Comparison of ENCODE assay signal across 8 cellular contexts in genomic region chr14:75333523-75334190, GRCh38. TPM values are rescaled to one million over a fixed set of nuclear protein-coding genes. Genes with fewer than 3 reads are reported as not detected.
DNase-seq lines count a peak whose midpoint lies in the region; FAIRE-seq and TF ChIP-seq lines count a peak whose summit lies in the region.

No MANE protein-coding gene starts in this region.

- peaks cover 6% of the 10 kb centered on the region for H3K4me1 ChIP-seq in OCI-LY7 (ENCODE audit: insufficient read depth, low read length, poor library complexity, severe bottlenecking)
- H3K4me1 ChIP-seq in effector memory CD4-positive, alpha-beta T cell (ENCODE audit: control insufficient read depth, insufficient read depth, low read length, poor library complexity, severe bottlenecking), result peaks cover 11% of the 10 kb centered on the region
- peaks cover 3% of the 10 kb centered on the region for H3K4me1 ChIP-seq in rectal smooth muscle tissue (ENCODE audit: control insufficient read depth, insufficient read depth, low read length)

- H3K27ac Mint-ChIP-seq in HFFc6, result no peak overlapping the region

- CTCF ChIA-PET in OCI-LY7 (lab: Charles Lee; ENCODE audit: unreplicated experiment), result interaction anchor here (0.6 kb wide), 1 partner anchor 208 kb away, joined by 3 read pairs; no protein-coding TSS in a partner anchor

- H4K20me1 ChIP-seq in OCI-LY7 (ENCODE audit: insufficient read depth, low read length), result no peaks in the 10 kb centered on the region

- no TSS peak for BruUV-seq in OCI-LY7 (replicated peaks; lab: Mats Ljungman, UMichigan)

- H3K4me2 ChIP-seq in OCI-LY7 (ENCODE audit: low read length), result peak overlapping the region; percentile 3; the same call in 1 of the 2 replicates

- H3K36me3 Mint-ChIP-seq in HFFc6 (ENCODE audit: low read depth), result no peaks in the 10 kb centered on the region

- H3K9me3 ChIP-seq in OCI-LY7 (ENCODE audit: low read length), result no peaks in the 10 kb centered on the region
- H3K9me3 ChIP-seq in effector memory CD4-positive, alpha-beta T cell (ENCODE audit: control insufficient read depth, low read length), result no peaks in the 10 kb centered on the region

- H3K4me3 ChIP-seq in OCI-LY7 (ENCODE audit: low read depth, low read length, poor library complexity, severe bottlenecking) (no peak overlapping the region), rectal smooth muscle tissue (ENCODE audit: low read length) (peak overlapping the region; percentile 52)
- H3K4me3 ChIP-seq in effector memory CD4-positive, alpha-beta T cell (ENCODE audit: insufficient read depth, low read depth, low read length, poor library complexity, severe bottlenecking), result peak overlapping the region; percentile 50

- no peak overlapping the region for H3K27ac ChIP-seq in OCI-LY7 (ENCODE audit: low read depth, low read length, poor library complexity, severe bottlenecking)
- peak overlapping the region; percentile 53 for H3K27ac ChIP-seq in effector memory CD4-positive, alpha-beta T cell (ENCODE audit: insufficient read depth, low read length, poor library complexity, severe bottlenecking)
- peak overlapping the region; percentile 40 for H3K27ac ChIP-seq in rectal smooth muscle tissue (ENCODE audit: low read depth, low read length)

- DNase-seq in GF-D8 (lab: John Stamatoyannopoulos, UW) (peak; percentile 14), OCI-LY7 (ENCODE audit: low spot score) (no peak), HFFc6 (no peak), UCSD-AML1 (lab: John Stamatoyannopoulos, UW; ENCODE audit: unreplicated experiment) (no peak), GM19239 (ENCODE audit: insufficient read length, low spot score) (no peak), SIG-M5 (lab: John Stamatoyannopoulos, UW) (no peak)
- DNase-seq in effector memory CD4-positive, alpha-beta T cell, result no peak

- intact Hi-C loops in OCI-LY7 (cut with micrococcal nuclease; ENCODE audit: unreplicated experiment), result no loop called here

- no peaks in the 10 kb centered on the region for H3K79me2 ChIP-seq in OCI-LY7 (ENCODE audit: insufficient read depth, low read depth, low read length)

- H3K36me3 ChIP-seq in OCI-LY7 (ENCODE audit: insufficient read depth, low read length) (no peaks in the 10 kb centered on the region), rectal smooth muscle tissue (ENCODE audit: control insufficient read depth, insufficient read depth, low read length) (no peaks in the 10 kb centered on the region)
- H3K36me3 ChIP-seq in effector memory CD4-positive, alpha-beta T cell (ENCODE audit: control insufficient read depth, insufficient read depth, low read length), result no peaks in the 10 kb centered on the region

- POLR2A ChIA-PET in OCI-LY7 (lab: Charles Lee), result interaction anchor here (0.6 to 0.8 kb wide), 5 partner anchors 12 to 393 kb away, joined by 3 to 4 read pairs (median 3); no protein-coding TSS in a partner anchor

- no peaks in the 10 kb centered on the region for H3K9me2 ChIP-seq in OCI-LY7 (ENCODE audit: insufficient read depth, low read length)

- no peak overlapping the region for H3K9ac ChIP-seq in rectal smooth muscle tissue (ENCODE audit: low read length)

- peaks cover 10% of the 10 kb centered on the region for H3K4me1 Mint-ChIP-seq in HFFc6 (ENCODE audit: low read depth)

- H3K27me3 Mint-ChIP-seq in HFFc6 (ENCODE audit: insufficient read depth), result peaks cover 26% of the 10 kb centered on the region

- peak overlapping the region; percentile 31; the same call in 1 of the 2 replicates for H2AFZ ChIP-seq in OCI-LY7 (ENCODE audit: low read length)

- no peak overlapping the region for H3K4me3 Mint-ChIP-seq in HFFc6

- no peak for FAIRE-seq in GM19239 (lab: Jason Lieb, UNC)

- H3K27me3 ChIP-seq in effector memory CD4-positive, alpha-beta T cell (replicated peaks; ENCODE audit: control insufficient read depth, insufficient read depth, low read length, poor library complexity, severe bottlenecking), result no peaks in the 10 kb centered on the region
- H3K27me3 ChIP-seq in rectal smooth muscle tissue (ENCODE audit: control insufficient read depth, insufficient read depth, low read length), result no peaks in the 10 kb centered on the region

- no peaks in the 10 kb centered on the region for H3K9me3 Mint-ChIP-seq in HFFc6

- TF ChIP-seq CTCF in OCI-LY7 (conservative IDR thresholded peaks at IDR 0.05; ENCODE audit: low read length) (no peak), HFFc6 (IDR thresholded peaks at IDR 0.05) (no peak)

RNA-seq across cellular contexts. Expression of gene FOS, which starts 55.0 kb away (rescaled TPM):
- total RNA-seq in OCI-LY7 (2014; rRNA removed; shearing (Covaris generic)), result 12.4 and 16.9 TPM in 2 replicates
- total RNA-seq in OCI-LY7 (2022), result 3.3 and 4.6 TPM in 2 replicates
- total RNA-seq in HFFc6 (2021; fragmentation: NEBNext Ultra II Directional; extraction: Animal tissue kit (Norgen Biotek cat#: 25700)), result 100 to 1,000 TPM; 118 to 368 (median 342) TPM

Comparison
In these comparisons a context has a peak if more than half of its experiments do, and no peak if none do; other contexts are left out.
1. RNA of gene FOS, which starts 55.0 kb away (total RNA-seq): 118 to 368 TPM in HFFc6; 3.3 to 16.9 TPM in OCI-LY7; every median in the first group is over 4 times any median in the second.